8 cellular contexts compared by ENCODE assay signal in genomic region chr3:141644931-141645330, GRCh38.
DNase-seq lines count a peak whose midpoint lies in the region; ATAC-seq and TF ChIP-seq lines count a peak whose summit lies in the region.

No MANE protein-coding gene starts in this region.

- H3K27me3 ChIP-seq in HCT116 (ENCODE audit: insufficient read depth, low read length) = no peaks in the 10 kb centered on the region
- no peaks in the 10 kb centered on the region for H3K27me3 ChIP-seq in mesendoderm (ENCODE audit: insufficient read depth, low read length, poor library complexity)

- peak; percentile 74 for TF ChIP-seq CTCF in GM10266 (IDR thresholded peaks at IDR 0.05; ENCODE audit: control insufficient read depth, insufficient read depth, low read depth, missing control alignments)
- TF ChIP-seq CTCF in HCT116 (IDR thresholded peaks at IDR 0.05 in 2 of 3, conservative IDR thresholded peaks at IDR 0.05 in 1 of 3; ENCODE audit: borderline replicate concordance in 1 of 3, insufficient read depth in 1 of 3, low read depth in 2 of 3, low read length in 2 of 3) = peak; percentile 52 to 94 (median 93); a peak in 5 of 6 replicates

- no peaks in the 10 kb centered on the region for H3K36me3 ChIP-seq in HCT116 (ENCODE audit: control insufficient read depth in 1 of 2, insufficient read depth in 2 of 2, low read length in 2 of 2)
- H3K36me3 ChIP-seq in mesendoderm (ENCODE audit: control insufficient read depth, insufficient read depth, low read length) = no peaks in the 10 kb centered on the region

- RAD21 ChIA-PET in HCT116 (lab: Charles Lee; ENCODE audit: low non-redundant PET in 1 of 2, low total read pairs in 2 of 2, uncharacterized antibody in 2 of 2, unreplicated experiment in 2 of 2) = no interaction called here

- peak; percentile 91 for ATAC-seq in HCT116

- DNase-seq in GM10266 (ENCODE audit: extremely low spot score) (peak; percentile 80), HCT116 (ENCODE audit: low read depth, low spot score) (peak; percentile 60), NCI-H446 (lab: John Stamatoyannopoulos, UW) (peak; percentile 22 to 73), mesendoderm (peak; percentile 93), NCI-H2227 (lab: John Stamatoyannopoulos, UW; ENCODE audit: unreplicated experiment) (no peak)
- peak; percentile 39 to 43 for DNase-seq in activated CD4-positive, alpha-beta T cell treated with anti-CD3 and anti-CD28 coated beads, Interleukin-2, amount 50 U/mL, for 24 hours (ENCODE audit: low read depth in 1 of 2, low spot score in 1 of 2)
- DNase-seq in effector CD8-positive, alpha-beta T cell (lab: John Stamatoyannopoulos, UW) = peak; percentile 40
- DNase-seq in stimulated activated CD8-positive, alpha-beta memory T cell treated with anti-CD3 and anti-CD28 coated beads, Interleukin-7, amount 100 ng/mL, for 4 hours (ENCODE audit: low read depth in 2 of 2) = peak; percentile 29 to 49

- H3K9me2 ChIP-seq in HCT116 (ENCODE audit: insufficient read depth) = no peaks in the 10 kb centered on the region

- H3K23ac ChIP-seq in mesendoderm (ENCODE audit: low read length) = no peak overlapping the region

- H2BK120ac ChIP-seq in mesendoderm (ENCODE audit: low read depth, low read length) = no peak overlapping the region

- no peak overlapping the region for H3K18ac ChIP-seq in mesendoderm (ENCODE audit: low read length)

- intact Hi-C loops in HCT116 (cut with micrococcal nuclease) = loop anchor here (10.0 kb wide), 2 partner anchors 180 to 270 kb away; no protein-coding TSS in a partner anchor

- TF ChIP-seq POLR2A in HCT116 (IDR thresholded peaks at IDR 0.05; ENCODE audit: borderline replicate concordance, extremely low read depth, insufficient read depth, insufficient read length) = no peak

- BruUV-seq in HCT116 (replicated peaks; lab: Mats Ljungman, UMichigan) = no TSS peak

- H2BK5ac ChIP-seq in mesendoderm (ENCODE audit: low read length) = no peak overlapping the region

- TF ChIP-seq RAD21 in HCT116 (IDR thresholded peaks at IDR 0.05; ENCODE audit: low read depth) = peak; percentile 74

- H3K79me2 ChIP-seq in HCT116 (ENCODE audit: insufficient read depth, low read length) (no peaks in the 10 kb centered on the region), mesendoderm (ENCODE audit: control insufficient read depth, insufficient read depth, low read length) (no peaks in the 10 kb centered on the region)

- H3K56ac ChIP-seq in mesendoderm (ENCODE audit: low read length) = no peak overlapping the region

- peaks cover 0 to 9% of the 10 kb centered on the region in 2 experiments; a peak in 1 of 4 replicates for H3K4me1 ChIP-seq in HCT116 (ENCODE audit: control insufficient read depth in 1 of 2, insufficient read depth in 2 of 2, low read length in 2 of 2)
- no peaks in the 10 kb centered on the region for H3K4me1 ChIP-seq in mesendoderm (ENCODE audit: control insufficient read depth, low read depth, low read length)

- POLR2A ChIA-PET in HCT116 (lab: Charles Lee) = no interaction called here

- CTCF ChIA-PET in HCT116 (lab: Charles Lee) = interaction anchor here (0.7 to 1.5 kb wide), 6 partner anchors 88 to 978 kb away, joined by 3 to 5 read pairs (median 4); no protein-coding TSS in a partner anchor

- H4K8ac ChIP-seq in mesendoderm (ENCODE audit: low read depth, low read length) = no peak overlapping the region

- H3K4ac ChIP-seq in mesendoderm (ENCODE audit: low read depth, low read length) = no peak overlapping the region

- no peaks in the 10 kb centered on the region for H3K79me1 ChIP-seq in mesendoderm (ENCODE audit: low read length)

- H3K9me3 ChIP-seq in HCT116 (ENCODE audit: control insufficient read depth in 1 of 2, insufficient read depth in 1 of 2, low read depth in 1 of 2, low read length in 2 of 2) = no peaks in the 10 kb centered on the region

- H3K4me3 ChIP-seq in HCT116 (replicated peaks in 1 of 2; ENCODE audit: low read depth in 1 of 2, low read length in 2 of 2) (no peak overlapping the region), mesendoderm (ENCODE audit: low read length) (no peak overlapping the region)

- no peak overlapping the region for H2BK15ac ChIP-seq in mesendoderm (replicated peaks; ENCODE audit: low read depth)

- H4K20me1 ChIP-seq in HCT116 (ENCODE audit: insufficient read depth) = no peaks in the 10 kb centered on the region

- WGBS in mesendoderm (ENCODE audit: extremely low coverage, insufficient coverage, low lambda C conversion rate) = no CpG with 5 or more reads among the region's 5 CpGs

- H3K9ac ChIP-seq in HCT116 (ENCODE audit: low read length) (no peak overlapping the region), mesendoderm (ENCODE audit: low read length) (no peak overlapping the region)

- H2AFZ ChIP-seq in HCT116 (ENCODE audit: low read depth, low read length, poor library complexity, severe bottlenecking) = peak overlapping the region; percentile 58

- H2AK5ac ChIP-seq in mesendoderm (ENCODE audit: low read length) = no peak overlapping the region

- H3K27ac ChIP-seq in HCT116 (ENCODE audit: low read depth, low read length) = no peak overlapping the region
- H3K27ac ChIP-seq in mesendoderm (ENCODE audit: low read depth, low read length) = no peak overlapping the region

- H4K5ac ChIP-seq in mesendoderm (ENCODE audit: low read length) = no peak overlapping the region

- H3K4me2 ChIP-seq in HCT116 (ENCODE audit: low read length) (no peak overlapping the region), mesendoderm (ENCODE audit: low read length) (no peak overlapping the region)

TF ChIP-seq in HCT116, 20 proteins besides CTCF, POLR2A, EP300 and RAD21:
- TF ChIP-seq CBX3 (IDR thresholded peaks at IDR 0.05; ENCODE audit: low read depth) (peak; percentile 39; the same call in 1 of the 2 replicates), ZNF274 (IDR thresholded peaks at IDR 0.05; ENCODE audit: low read depth, low read length) (no peak), SIN3A (IDR thresholded peaks at IDR 0.05; ENCODE audit: low read depth) (no peak), SP1 (IDR thresholded peaks at IDR 0.05; ENCODE audit: low read depth) (no peak), MAX (IDR thresholded peaks at IDR 0.05) (no peak), ZFX (IDR thresholded peaks at IDR 0.05) (no peak), SRF (IDR thresholded peaks at IDR 0.05; ENCODE audit: low read depth) (no peak)
